In genomic region chr10:70404036-70404905, GRCh38 we compare ENCODE assay signal across 8 cellular contexts. TPM values are rescaled to one million over a fixed set of nuclear protein-coding genes. Genes with fewer than 3 reads are reported as not detected.
DNase-seq lines count a peak whose midpoint lies in the region; ATAC-seq lines count a peak whose summit lies in the region.

Gene EIF4EBP2 (plus strand): TSS chr10:70404145. CDS start chr10:70404402, 257 bp downstream.

- H3K36me3 ChIP-seq in CD8-positive, alpha-beta memory T cell (ENCODE audit: insufficient read depth, low read length), result no peaks in the 10 kb centered on the region

- ATAC-seq in GM19468 (IDR thresholded peaks at IDR 0.05; ENCODE audit: extremely low read depth, unreplicated experiment), result peak; percentile 49

- H3K27me3 ChIP-seq in CD8-positive, alpha-beta memory T cell (ENCODE audit: insufficient read depth, low read length, poor library complexity, severe bottlenecking), result no peaks in the 10 kb centered on the region

- H3K9me3 Mint-ChIP-seq in CD8-positive, alpha-beta memory T cell, result no peaks in the 10 kb centered on the region

- peak within 1 kb of the TSS; percentile 78 for H3K4me3 ChIP-seq in CD8-positive, alpha-beta memory T cell (ENCODE audit: low read length)

- peak within 1 kb of the TSS; percentile 71 for H3K27ac ChIP-seq in CD8-positive, alpha-beta memory T cell (ENCODE audit: low read depth, low read length)

- no peaks in the 10 kb centered on the region for H3K27me3 Mint-ChIP-seq in CD8-positive, alpha-beta memory T cell

- H3K4me3 Mint-ChIP-seq in CD8-positive, alpha-beta memory T cell, result peak within 1 kb of the TSS; percentile 90 to 98 (median 97)

- peak; percentile 96 to 99 (median 98) for DNase-seq in CD8-positive, alpha-beta memory T cell
- DNase-seq in HT-29 (ENCODE audit: low spot score) (peak; percentile 97), lung microvascular endothelial cell (ENCODE audit: low read depth in 2 of 2) (peak; percentile 95 to 97)
- peak; percentile 90 for DNase-seq in NK-92 treated with Interleukin-12 subunit alpha and Interleukin-12 subunit beta, amount 100 ng/mL, for 24 hours (lab: John Stamatoyannopoulos, UW)
- peak; percentile 96 for DNase-seq in effector CD8-positive, alpha-beta T cell (lab: John Stamatoyannopoulos, UW)
- DNase-seq in stimulated activated CD4-positive, alpha-beta T cell treated with anti-CD3 and anti-CD28 coated beads, TNF-alpha, amount 100 ng/mL, for 48 hours (ENCODE audit: low read depth in 3 of 3), result peak; percentile 95 to 100 (median 98)

- CTCF ChIA-PET in CD8-positive, alpha-beta memory T cell (lab: Charles Lee), result interaction anchor here (0.9 to 2.2 kb wide), 9 partner anchors 20 to 258 kb away, joined by 3 to 9 read pairs (median 3); partner anchors contain the start of genes LRRC20 and TYSND1
- CTCF ChIA-PET in activated CD8-positive, alpha-beta memory T cell treated with anti-CD3 and anti-CD28 coated beads for 36 hours (lab: Charles Lee), result interaction anchor here (0.8 to 2.0 kb wide), 5 partner anchors 13 to 106 kb away, joined by 3 to 7 read pairs (median 5); no protein-coding TSS in a partner anchor

- no peaks in the 10 kb centered on the region for H3K9me3 ChIP-seq in CD8-positive, alpha-beta memory T cell (ENCODE audit: low read length)

- peak within 1 kb of the TSS; percentile 80 to 97 (median 95) for H3K27ac Mint-ChIP-seq in CD8-positive, alpha-beta memory T cell

- POLR2A ChIA-PET in CD8-positive, alpha-beta memory T cell (lab: Charles Lee), result interaction anchor here (0.6 to 2.5 kb wide), 8 partner anchors 19 to 258 kb away, joined by 3 to 14 read pairs (median 4); partner anchors contain the start of genes PPA1 and TYSND1
- POLR2A ChIA-PET in activated CD8-positive, alpha-beta memory T cell treated with anti-CD3 and anti-CD28 coated beads for 36 hours (lab: Charles Lee), result interaction anchor here (0.7 to 2.2 kb wide), 9 partner anchors 13 to 260 kb away, joined by 3 to 15 read pairs (median 4); partner anchors contain the start of genes LRRC20, SAR1A and TYSND1

- H3K4me1 Mint-ChIP-seq in CD8-positive, alpha-beta memory T cell, result peaks cover 40 to 52% (median 42%) of the 10 kb centered on the region in 3 donors

- H3K36me3 Mint-ChIP-seq in CD8-positive, alpha-beta memory T cell, result peaks cover 0 to 27% (median 5%) of the 10 kb centered on the region in 3 donors

- peaks cover 20% of the 10 kb centered on the region for H3K4me1 ChIP-seq in CD8-positive, alpha-beta memory T cell (ENCODE audit: insufficient read depth, low read length)

RNA-seq across cellular contexts. Expression of gene EIF4EBP2, which starts in this region (rescaled TPM):
- total RNA-seq in CD8-positive, alpha-beta memory T cell, result 10 to 100 TPM; 44.4 to 45.8 TPM
- polyA plus RNA-seq in CD8-positive, alpha-beta memory T cell, result 61.9 TPM
- total RNA-seq in HT-29 (2014; rRNA removed; shearing (Covaris generic)), result 15.8 and 17.7 TPM in 2 replicates
- 10 to 100 TPM; 39.1 to 40.3 TPM for total RNA-seq in activated CD8-positive, alpha-beta memory T cell treated with anti-CD3 and anti-CD28 coated beads for 36 hours
- 18.7 and 22.0 TPM in 2 replicates for total RNA-seq in lung microvascular endothelial cell

Comparison
In these comparisons a context has a peak if more than half of its experiments do, and no peak if none do; other contexts are left out.
1. Peak in every context shown above with its lines: DNase-seq, ATAC-seq, H3K4me3 ChIP-seq and H3K27ac ChIP-seq.